ENCODE assay signal across 33 cellular contexts in the genomic region with DNA sequence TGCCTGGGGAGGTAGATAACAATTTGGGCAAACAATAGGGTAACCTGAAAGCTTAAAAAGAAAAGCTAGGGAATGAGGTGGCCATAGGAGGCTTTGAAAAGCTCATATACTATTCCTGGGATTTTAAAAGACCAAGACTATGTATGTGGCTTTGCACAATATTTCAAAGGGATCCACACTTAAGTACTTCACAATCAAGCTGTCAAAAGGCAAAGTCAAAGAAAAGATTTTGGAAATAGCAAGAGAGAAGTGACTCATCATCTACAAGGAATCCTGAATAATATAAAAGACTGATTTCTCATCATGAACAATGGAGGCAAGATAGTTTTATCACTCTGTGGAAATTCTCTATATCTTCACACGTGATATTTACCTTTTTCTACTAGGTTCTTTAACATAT.
DNase-seq lines count a peak whose midpoint lies in the region; ATAC-seq, FAIRE-seq and TF ChIP-seq lines count a peak whose summit lies in the region.
"Had no signal": no experiment of that assay in that cellular context is flagged by ENCODE, and none has a peak within 500 bp of the region (broad histone marks: within the 10 kb centered on the region; RNA-seq: fewer than 3 reads in every experiment).

No MANE protein-coding gene starts in this region.

- H3K27ac ChIP-seq in A673 (ENCODE audit: low read depth, low read length, poor library complexity, severe bottlenecking) (no peak overlapping the region), HUES48 (ENCODE audit: low read depth, low read length) (peak overlapping the region; percentile 16), K562 (ENCODE audit: extremely low read depth, low read depth, low read length) (no peak overlapping the region)
- H3K27ac ChIP-seq: cardiac muscle cell, coronary artery, esophagus squamous epithelium, left ventricle myocardium inferior, Peyer's patch, prostate gland, thoracic aorta, vagina had no signal

- TF ChIP-seq CTCF in A673 (conservative IDR thresholded peaks at IDR 0.05; ENCODE audit: low read depth, low read length): no peak
- no peak for TF ChIP-seq CTCF in K562 (IDR thresholded peaks at IDR 0.05 in 2 of 3, conservative IDR thresholded peaks at IDR 0.05 in 1 of 3; ENCODE audit: insufficient read depth in 2 of 3, low read depth in 1 of 3, low read length in 3 of 3)

- TF ChIP-seq RAD21 in K562 (CRISPR knock-in tag; conservative IDR thresholded peaks at IDR 0.05 in 1 of 2, IDR thresholded peaks at IDR 0.05 in 1 of 2): no peak

- no peaks in the 10 kb centered on the region for H3K36me3 ChIP-seq in A673 (ENCODE audit: insufficient read depth, low read length, poor library complexity, severe bottlenecking)
- H3K36me3 ChIP-seq in HUES48 (ENCODE audit: control insufficient read depth, insufficient read depth, low read length): no peaks in the 10 kb centered on the region
- no peaks in the 10 kb centered on the region for H3K36me3 ChIP-seq in K562 (ENCODE audit: control insufficient read depth, insufficient read depth, low read length)
- H3K36me3 ChIP-seq: cardiac muscle cell, esophagus squamous epithelium, left ventricle myocardium inferior, Peyer's patch, prostate gland, thoracic aorta, vagina had no signal

- POLR2A ChIA-PET in A673 (lab: Charles Lee; ENCODE audit: low non-redundant PET): no interaction called here
- POLR2A ChIA-PET in K562 (lab: Yijun Ruan, JAX): interaction anchor here (1.1 to 2.4 kb wide), 2 partner anchors 11 to 89 kb away, joined by 4 to 9 read pairs; no protein-coding TSS in a partner anchor

- ATAC-seq in K562: no peak
- no peak for ATAC-seq in HG02870 (IDR thresholded peaks at IDR 0.05; ENCODE audit: unreplicated experiment)
- ATAC-seq in GM21717 (IDR thresholded peaks at IDR 0.05; ENCODE audit: unreplicated experiment): no peak
- ATAC-seq: activated CD8-positive, alpha-beta memory T cell treated with anti-CD3 and anti-CD28 coated beads, Interleukin-2, amount 10 ng/mL, durations not matched to agents 7 days and 5 days; activated T-cell treated with anti-CD3 and anti-CD28 coated beads, Interleukin-2, amount 50 U/mL, for 72 hours; CD8-positive, alpha-beta T cell; effector memory CD8-positive, alpha-beta T cell had no signal

- H3K9me3 ChIP-seq in A673 (ENCODE audit: low read depth, low read length, poor library complexity, severe bottlenecking) (no peaks in the 10 kb centered on the region), HUES48 (ENCODE audit: control insufficient read depth, insufficient read depth, low read length) (no peaks in the 10 kb centered on the region), K562 (replicated peaks; ENCODE audit: control insufficient read depth, insufficient read depth, low read depth, low read length) (no peaks in the 10 kb centered on the region)
- H3K9me3 ChIP-seq: esophagus squamous epithelium, left ventricle myocardium inferior, Peyer's patch, prostate gland, thoracic aorta, vagina had no signal

- H3K79me2 ChIP-seq in K562 (ENCODE audit: control insufficient read depth, insufficient read depth, low read length): no peaks in the 10 kb centered on the region

- intact Hi-C loops in A673 (cut with micrococcal nuclease; ENCODE audit: unreplicated experiment) (no loop called here), K562 (cut with micrococcal nuclease) (no loop called here)

- no peak overlapping the region for H3K4me2 ChIP-seq in K562 (ENCODE audit: insufficient read depth, low read length)

- no peaks in the 10 kb centered on the region for H4K20me1 ChIP-seq in K562 (replicated peaks; ENCODE audit: control insufficient read depth, insufficient read depth, low read length)

- no peak overlapping the region for H3K4me3 ChIP-seq in A673 (ENCODE audit: low read depth, low read length, poor library complexity, severe bottlenecking)
- no peak overlapping the region for H3K4me3 ChIP-seq in HUES48 (ENCODE audit: low read depth, low read length)
- H3K4me3 ChIP-seq in K562: no peak overlapping the region
- H3K4me3 ChIP-seq: cardiac muscle cell, coronary artery, esophagus squamous epithelium, left ventricle myocardium inferior, Peyer's patch, prostate gland, thoracic aorta, vagina had no signal

- H3K9ac ChIP-seq in HUES48 (ENCODE audit: low read depth, low read length) (no peak overlapping the region), K562 (ENCODE audit: insufficient read depth in 1 of 2, low read depth in 2 of 2, low read length in 2 of 2) (no peak overlapping the region)

- BruUV-seq in A673 (replicated peaks; lab: Mats Ljungman, UMichigan) (no TSS peak), K562 (replicated peaks; lab: Mats Ljungman, UMichigan) (no TSS peak)

- whole genome bisulfite sequencing in K562 (ENCODE audit: insufficient coverage, low coverage, missing lambda C conversion rate): 31% methylated on average over 1 of the region's 1 CpG

- TF ChIP-seq EP300 in K562 (IDR thresholded peaks at IDR 0.05; ENCODE audit: low read length): no peak

- no peak overlapping the region for H2AFZ ChIP-seq in K562 (ENCODE audit: low read depth, low read length)

- CTCF ChIA-PET in A673 (lab: Charles Lee) (no interaction called here), K562 (lab: Yijun Ruan, JAX; ENCODE audit: low intra/inter-chr PET ratio) (no interaction called here)

- H3K27me3 ChIP-seq in A673 (replicated peaks; ENCODE audit: insufficient read depth, low read depth, low read length, poor library complexity) (no peaks in the 10 kb centered on the region), HUES48 (ENCODE audit: control insufficient read depth, insufficient read depth, low read length) (no peaks in the 10 kb centered on the region), K562 (ENCODE audit: control insufficient read depth in 2 of 2, insufficient read depth in 2 of 2, low read length in 2 of 2) (no peaks in the 10 kb centered on the region)
- H3K27me3 ChIP-seq: cardiac muscle cell, esophagus squamous epithelium, Peyer's patch, vagina had no signal

- peaks cover 4% of the 10 kb centered on the region for H3K9me1 ChIP-seq in K562 (ENCODE audit: control insufficient read depth, insufficient read depth, low read length)

- in situ Hi-C loops in K562 (cut with MboI): no loop called here

- FAIRE-seq in K562 (lab: Jason Lieb, UNC): peak; percentile 15
- FAIRE-seq: A204.1, islet of Langerhans had no signal

- DNase-seq in A673 (ENCODE audit: low spot score) (peak; percentile 19), K562 (ENCODE audit: extremely low read depth in 1 of 4, low spot score in 3 of 4) (no peak), fibroblast of peridontal ligament (ENCODE audit: extremely low read depth) (peak; percentile 42), NCI-H524 treated with DMSO at 0.1 percent for 48 hours (lab: John Stamatoyannopoulos, UW) (no peak), HuH-7 (ENCODE audit: low spot score) (no peak)
- DNase-seq: activated naive CD4-positive, alpha-beta T cell treated with Interleukin-2 at 50 U/mL for 16 hours; activated T-cell treated with anti-CD3 and anti-CD28 coated beads, Interleukin-2, amount 50 U/mL, for 72 hours; amygdala; DMS 273 treated with DMSO at 0.1 percent for 48 hours; effector memory CD8-positive, alpha-beta T cell; esophagus squamous epithelium; KG1; left ventricle myocardium inferior; MV-4-11; NCI-H1694; NCI-H2171; NCI-H526; Peyer's patch; stimulated activated naive CD4-positive, alpha-beta T cell treated with Interleukin-2 at 50 U/mL for 16 hours; SW 1271; T-helper 9 cell had no signal

- no peak for TF ChIP-seq POLR2A in K562 (conservative IDR thresholded peaks at IDR 0.05)

- H3K4me1 ChIP-seq in A673 (ENCODE audit: insufficient read depth, low read length, poor library complexity, severe bottlenecking) (no peaks in the 10 kb centered on the region), HUES48 (ENCODE audit: control insufficient read depth, insufficient read depth, low read length) (peaks cover 20% of the 10 kb centered on the region), K562 (replicated peaks in 1 of 2; ENCODE audit: control insufficient read depth in 2 of 2, insufficient read depth in 2 of 2, low read length in 2 of 2) (peaks cover 0 to 8% of the 10 kb centered on the region in 2 experiments; a peak in 4 of 5 replicates)
- H3K4me1 ChIP-seq: Peyer's patch, prostate gland, vagina had no signal

TF ChIP-seq in K562, 482 proteins besides CTCF, POLR2A, EP300 and RAD21:
- TF ChIP-seq ZNF79 (CRISPR knock-in tag; IDR thresholded peaks at IDR 0.05; ENCODE audit: low read depth): no peak
- TF ChIP-seq SOX6 (IDR thresholded peaks at IDR 0.05): peak; percentile 67
- TF ChIP-seq CBFA2T3 (IDR thresholded peaks at IDR 0.05): peak; percentile 40; the same call in 1 of the 2 replicates
- peak; percentile 44 for TF ChIP-seq ARID1B (IDR thresholded peaks at IDR 0.05)
- TF ChIP-seq NFIC (IDR thresholded peaks at IDR 0.05): no peak

Comparison
In these comparisons a context has a peak if more than half of its experiments do, and no peak if none do; other contexts are left out.
1. DNase-seq: peak in A673 (single experiment) and fibroblast of peridontal ligament (single experiment); none in K562 (0 of 4), NCI-H524 treated with DMSO at 0.1 percent for 48 hours (single experiment) and HuH-7 (single experiment).